1 cellular context compared by ENCODE assay signal in the genomic region with DNA sequence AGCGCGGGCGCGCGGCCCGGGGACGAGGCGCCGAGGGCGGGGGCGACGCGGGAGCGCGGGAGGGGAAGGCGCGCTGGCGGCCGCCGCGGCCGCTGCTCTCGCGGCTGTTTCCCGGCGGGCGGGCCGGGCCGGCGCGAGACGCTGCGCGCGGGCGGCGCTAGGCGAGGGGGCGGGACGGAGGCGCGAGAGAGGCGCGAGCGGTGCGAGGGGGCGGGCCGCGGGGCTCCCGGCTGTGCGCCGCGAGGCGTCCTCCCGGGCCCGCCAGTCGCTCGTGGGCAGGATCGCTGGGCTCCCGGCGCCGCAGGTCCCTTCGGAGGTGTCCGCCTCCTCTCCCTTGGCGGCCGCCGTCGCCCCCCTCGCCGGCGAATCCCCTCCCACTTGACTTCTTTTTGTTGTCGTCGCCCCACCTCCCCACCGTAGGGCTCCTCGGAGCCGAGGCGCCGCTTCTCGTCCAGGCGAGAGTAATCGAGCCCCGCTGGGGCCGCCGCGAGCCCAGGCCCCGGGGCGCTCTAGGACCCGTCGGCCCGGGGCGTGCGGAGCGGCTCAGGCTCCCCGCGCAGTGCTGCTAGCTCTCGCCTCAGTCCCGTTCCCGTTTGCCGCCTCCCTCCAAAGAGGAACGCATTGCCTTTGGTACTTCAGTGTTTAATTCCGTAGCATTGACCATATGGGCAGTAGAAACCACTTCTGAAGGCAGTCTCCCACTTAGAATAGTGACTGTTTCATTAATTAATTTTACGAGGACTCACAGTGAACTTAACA.
TF ChIP-seq lines count a peak whose summit lies in the region.

TSS of gene RANBP9 (minus strand) at position 110 of the 759 bp plus-strand sequence. CDS start 330 bp downstream, outside the sequence.

TF ChIP-seq in K562, 482 proteins besides CTCF, POLR2A, EP300 and RAD21 (continued from another document and continues in another):
- TF ChIP-seq MGA (IDR thresholded peaks at IDR 0.05): peak; percentile 38; the same call in 1 of the 2 replicates
- peak; percentile 88 for TF ChIP-seq NCOA6 (IDR thresholded peaks at IDR 0.05)
- TF ChIP-seq NONO (IDR thresholded peaks at IDR 0.05; ENCODE audit: low read depth in 2 of 2, low read length in 1 of 2): peak in 1 of 2 experiments; percentile 31; a peak in 2 of 4 replicates
- peak; percentile 74 for TF ChIP-seq ZBTB7A (IDR thresholded peaks at IDR 0.05; ENCODE audit: borderline replicate concordance, control insufficient read depth, low read depth, low read length)
- peak; percentile 67; the same call in 1 of the 2 replicates for TF ChIP-seq ZNF395 (CRISPR knock-in tag; IDR thresholded peaks at IDR 0.05)
- 0 out of 2 replicates have a peak, but pooled peaks have one; percentile 21 for TF ChIP-seq SREBF1 (IDR thresholded peaks at IDR 0.05; ENCODE audit: borderline replicate concordance, low read depth, low read length)
- peak; percentile 94 for TF ChIP-seq TOE1 (IDR thresholded peaks at IDR 0.05; ENCODE audit: borderline replicate concordance)
- TF ChIP-seq TOE1 (CRISPR knock-in tag; IDR thresholded peaks at IDR 0.05; ENCODE audit: borderline replicate concordance, low read depth): no peak
- TF ChIP-seq, protein P1, sequence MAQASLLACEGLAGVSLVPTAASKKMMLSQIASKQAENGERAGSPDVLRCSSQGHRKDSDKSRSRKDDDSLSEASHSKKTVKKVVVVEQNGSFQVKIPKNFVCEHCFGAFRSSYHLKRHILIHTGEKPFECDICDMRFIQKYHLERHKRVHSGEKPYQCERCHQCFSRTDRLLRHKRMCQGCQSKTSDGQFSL (CRISPR knock-in tag; IDR thresholded peaks at IDR 0.05): peak; percentile 42; the same call in 1 of the 2 replicates
- TF ChIP-seq, protein P1 (tag; IDR thresholded peaks at IDR 0.05): no peak
- TF ChIP-seq FOXJ2 (tag; IDR thresholded peaks at IDR 0.05): no peak
- TF ChIP-seq, protein P2, sequence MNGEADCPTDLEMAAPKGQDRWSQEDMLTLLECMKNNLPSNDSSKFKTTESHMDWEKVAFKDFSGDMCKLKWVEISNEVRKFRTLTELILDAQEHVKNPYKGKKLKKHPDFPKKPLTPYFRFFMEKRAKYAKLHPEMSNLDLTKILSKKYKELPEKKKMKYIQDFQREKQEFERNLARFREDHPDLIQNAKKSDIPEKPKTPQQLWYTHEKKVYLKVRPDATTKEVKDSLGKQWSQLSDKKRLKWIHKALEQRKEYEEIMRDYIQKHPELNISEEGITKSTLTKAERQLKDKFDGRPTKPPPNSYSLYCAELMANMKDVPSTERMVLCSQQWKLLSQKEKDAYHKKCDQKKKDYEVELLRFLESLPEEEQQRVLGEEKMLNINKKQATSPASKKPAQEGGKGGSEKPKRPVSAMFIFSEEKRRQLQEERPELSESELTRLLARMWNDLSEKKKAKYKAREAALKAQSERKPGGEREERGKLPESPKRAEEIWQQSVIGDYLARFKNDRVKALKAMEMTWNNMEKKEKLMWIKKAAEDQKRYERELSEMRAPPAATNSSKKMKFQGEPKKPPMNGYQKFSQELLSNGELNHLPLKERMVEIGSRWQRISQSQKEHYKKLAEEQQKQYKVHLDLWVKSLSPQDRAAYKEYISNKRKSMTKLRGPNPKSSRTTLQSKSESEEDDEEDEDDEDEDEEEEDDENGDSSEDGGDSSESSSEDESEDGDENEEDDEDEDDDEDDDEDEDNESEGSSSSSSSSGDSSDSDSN (IDR thresholded peaks at IDR 0.05; ENCODE audit: borderline replicate concordance in 1 of 2, low read depth in 2 of 2, low read length in 2 of 2): peak; percentile 99
- TF ChIP-seq, protein P3, sequence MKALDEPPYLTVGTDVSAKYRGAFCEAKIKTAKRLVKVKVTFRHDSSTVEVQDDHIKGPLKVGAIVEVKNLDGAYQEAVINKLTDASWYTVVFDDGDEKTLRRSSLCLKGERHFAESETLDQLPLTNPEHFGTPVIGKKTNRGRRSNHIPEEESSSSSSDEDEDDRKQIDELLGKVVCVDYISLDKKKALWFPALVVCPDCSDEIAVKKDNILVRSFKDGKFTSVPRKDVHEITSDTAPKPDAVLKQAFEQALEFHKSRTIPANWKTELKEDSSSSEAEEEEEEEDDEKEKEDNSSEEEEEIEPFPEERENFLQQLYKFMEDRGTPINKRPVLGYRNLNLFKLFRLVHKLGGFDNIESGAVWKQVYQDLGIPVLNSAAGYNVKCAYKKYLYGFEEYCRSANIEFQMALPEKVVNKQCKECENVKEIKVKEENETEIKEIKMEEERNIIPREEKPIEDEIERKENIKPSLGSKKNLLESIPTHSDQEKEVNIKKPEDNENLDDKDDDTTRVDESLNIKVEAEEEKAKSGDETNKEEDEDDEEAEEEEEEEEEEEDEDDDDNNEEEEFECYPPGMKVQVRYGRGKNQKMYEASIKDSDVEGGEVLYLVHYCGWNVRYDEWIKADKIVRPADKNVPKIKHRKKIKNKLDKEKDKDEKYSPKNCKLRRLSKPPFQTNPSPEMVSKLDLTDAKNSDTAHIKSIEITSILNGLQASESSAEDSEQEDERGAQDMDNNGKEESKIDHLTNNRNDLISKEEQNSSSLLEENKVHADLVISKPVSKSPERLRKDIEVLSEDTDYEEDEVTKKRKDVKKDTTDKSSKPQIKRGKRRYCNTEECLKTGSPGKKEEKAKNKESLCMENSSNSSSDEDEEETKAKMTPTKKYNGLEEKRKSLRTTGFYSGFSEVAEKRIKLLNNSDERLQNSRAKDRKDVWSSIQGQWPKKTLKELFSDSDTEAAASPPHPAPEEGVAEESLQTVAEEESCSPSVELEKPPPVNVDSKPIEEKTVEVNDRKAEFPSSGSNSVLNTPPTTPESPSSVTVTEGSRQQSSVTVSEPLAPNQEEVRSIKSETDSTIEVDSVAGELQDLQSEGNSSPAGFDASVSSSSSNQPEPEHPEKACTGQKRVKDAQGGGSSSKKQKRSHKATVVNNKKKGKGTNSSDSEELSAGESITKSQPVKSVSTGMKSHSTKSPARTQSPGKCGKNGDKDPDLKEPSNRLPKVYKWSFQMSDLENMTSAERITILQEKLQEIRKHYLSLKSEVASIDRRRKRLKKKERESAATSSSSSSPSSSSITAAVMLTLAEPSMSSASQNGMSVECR (CRISPR knock-in tag; IDR thresholded peaks at IDR 0.05): peak; percentile 87
- TF ChIP-seq ZC3H11A (IDR thresholded peaks at IDR 0.05; ENCODE audit: low read depth, low read length): 0 out of 2 replicates have a peak, but pooled peaks have one; percentile 58
- TF ChIP-seq FOXM1 (IDR thresholded peaks at IDR 0.05; ENCODE audit: low read depth): peak; percentile 69
- TF ChIP-seq FOXM1 (CRISPR knock-in tag; IDR thresholded peaks at IDR 0.05; ENCODE audit: low read depth): no peak
- 0 out of 2 replicates have a peak, but pooled peaks have one; percentile 50 for TF ChIP-seq NR2C2 (CRISPR knock-in tag; IDR thresholded peaks at IDR 0.05)
- TF ChIP-seq NR2C2 (tag; IDR thresholded peaks at IDR 0.05): peak; percentile 57; the same call in 1 of the 2 replicates
- TF ChIP-seq, protein P4, sequence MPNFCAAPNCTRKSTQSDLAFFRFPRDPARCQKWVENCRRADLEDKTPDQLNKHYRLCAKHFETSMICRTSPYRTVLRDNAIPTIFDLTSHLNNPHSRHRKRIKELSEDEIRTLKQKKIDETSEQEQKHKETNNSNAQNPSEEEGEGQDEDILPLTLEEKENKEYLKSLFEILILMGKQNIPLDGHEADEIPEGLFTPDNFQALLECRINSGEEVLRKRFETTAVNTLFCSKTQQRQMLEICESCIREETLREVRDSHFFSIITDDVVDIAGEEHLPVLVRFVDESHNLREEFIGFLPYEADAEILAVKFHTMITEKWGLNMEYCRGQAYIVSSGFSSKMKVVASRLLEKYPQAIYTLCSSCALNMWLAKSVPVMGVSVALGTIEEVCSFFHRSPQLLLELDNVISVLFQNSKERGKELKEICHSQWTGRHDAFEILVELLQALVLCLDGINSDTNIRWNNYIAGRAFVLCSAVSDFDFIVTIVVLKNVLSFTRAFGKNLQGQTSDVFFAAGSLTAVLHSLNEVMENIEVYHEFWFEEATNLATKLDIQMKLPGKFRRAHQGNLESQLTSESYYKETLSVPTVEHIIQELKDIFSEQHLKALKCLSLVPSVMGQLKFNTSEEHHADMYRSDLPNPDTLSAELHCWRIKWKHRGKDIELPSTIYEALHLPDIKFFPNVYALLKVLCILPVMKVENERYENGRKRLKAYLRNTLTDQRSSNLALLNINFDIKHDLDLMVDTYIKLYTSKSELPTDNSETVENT (CRISPR knock-in tag; IDR thresholded peaks at IDR 0.05): peak; percentile 58; the same call in 1 of the 2 replicates
- peak; percentile 80 for TF ChIP-seq BHLHE40 (IDR thresholded peaks at IDR 0.05; ENCODE audit: low read length)
- 0 out of 2 replicates have a peak, but pooled peaks have one; percentile 8 for TF ChIP-seq POLR2AphosphoS5 (IDR thresholded peaks at IDR 0.05; ENCODE audit: control insufficient read depth, insufficient read depth, low read depth, low read length)
- no peak for TF ChIP-seq HMG20B (CRISPR knock-in tag; IDR thresholded peaks at IDR 0.05)
- TF ChIP-seq TBL1XR1 (IDR thresholded peaks at IDR 0.05; ENCODE audit: low read length in 2 of 2): peak in 1 of 2 experiments; percentile 75; a peak in 3 of 4 replicates
- TF ChIP-seq ZNF239 (CRISPR knock-in tag; IDR thresholded peaks at IDR 0.05): no peak
- TF ChIP-seq ZNF263 (CRISPR knock-in tag; IDR thresholded peaks at IDR 0.05; ENCODE audit: borderline replicate concordance): peak; percentile 14; the same call in 1 of the 2 replicates
